Comparison of ENCODE assay signal across 21 cellular contexts in genomic region chr2:458431-458827, GRCh38.
"Had no signal": no experiment of that assay in that cellular context is flagged by ENCODE, and none has a peak within 500 bp of the region (broad histone marks: within the 10 kb centered on the region; RNA-seq: fewer than 3 reads in every experiment).

No MANE protein-coding gene starts in this region.

- H3K4me3 Mint-ChIP-seq: activated CD8-positive, alpha-beta T cell treated with anti-CD3 and anti-CD28 coated beads for 36 hours; activated naive CD8-positive, alpha-beta T cell; naive thymus-derived CD8-positive, alpha-beta T cell had no signal

- ATAC-seq: activated CD8-positive, alpha-beta T cell treated with anti-CD3 and anti-CD28 coated beads for 36 hours; left colon; naive thymus-derived CD8-positive, alpha-beta T cell; right cardiac atrium had no signal

- H3K9me3 Mint-ChIP-seq: activated CD8-positive, alpha-beta T cell treated with anti-CD3 and anti-CD28 coated beads for 36 hours; naive thymus-derived CD8-positive, alpha-beta T cell had no signal

- H3K4me1 ChIP-seq: tibial artery had no signal

- H3K27ac ChIP-seq: cardiac muscle cell, suprapubic skin, tibial artery had no signal

- DNase-seq: activated CD4-positive, alpha-beta T cell treated with anti-CD3 and anti-CD28 coated beads, Interleukin-2, amount 50 U/mL, for 1 hour; activated CD8-positive, alpha-beta T cell treated with anti-CD3 and anti-CD28 coated beads for 36 hours; activated effector memory CD4-positive, alpha-beta T cell treated with Interleukin-2 at 50 U/mL for 16 hours; activated naive CD4-positive, alpha-beta T cell treated with Interleukin-2 at 50 U/mL for 16 hours; activated T-cell treated with anti-CD3 and anti-CD28 coated beads, Interleukin-2, amount 50 U/mL, for 48 hours; anterior cingulate cortex; cortex of kidney; foreskin fibroblast; hippocampal formation; kidney; left colon; midbrain; naive thymus-derived CD8-positive, alpha-beta T cell; right cardiac atrium; stimulated activated CD4-positive, alpha-beta T cell treated with anti-CD3 and anti-CD28 coated beads, Interleukin-15, amount 100 ng/mL, for 24 hours; stimulated activated CD4-positive, alpha-beta T cell treated with anti-CD3 and anti-CD28 coated beads, Interleukin-2, amount 100 ng/mL, for 24 hours; stimulated activated naive CD4-positive, alpha-beta T cell; tibial artery had no signal

- H3K36me3 Mint-ChIP-seq: activated naive CD8-positive, alpha-beta T cell; naive thymus-derived CD8-positive, alpha-beta T cell had no signal

- H3K27ac Mint-ChIP-seq: activated CD8-positive, alpha-beta T cell treated with anti-CD3 and anti-CD28 coated beads for 36 hours; activated naive CD8-positive, alpha-beta T cell had no signal

- H3K4me3 ChIP-seq: cardiac muscle cell, suprapubic skin, tibial artery had no signal

- H3K9me3 ChIP-seq: suprapubic skin, tibial artery had no signal

- H3K36me3 ChIP-seq: cardiac muscle cell, suprapubic skin, tibial artery had no signal
